Comparison of ENCODE assay signal across 8 cellular contexts in genomic region chr7:16753102-16753931, GRCh38. TPM values are rescaled to one million over a fixed set of nuclear protein-coding genes. Genes with fewer than 3 reads are reported as not detected.
DNase-seq lines count a peak whose midpoint lies in the region; ATAC-seq and TF ChIP-seq lines count a peak whose summit lies in the region.

TSPAN13 (plus strand) TSS chr7:16753755; CDS start chr7:16753968, 213 bp downstream.

- H3K9me3 ChIP-seq in DOHH2 (ENCODE audit: control insufficient read depth, insufficient read depth, low read length) (no peaks in the 10 kb centered on the region), body of pancreas (no peaks in the 10 kb centered on the region)

- H3K27me3 ChIP-seq in DOHH2 (ENCODE audit: control insufficient read depth, low read length): peaks cover 15% of the 10 kb centered on the region
- no peaks in the 10 kb centered on the region for H3K27me3 ChIP-seq in body of pancreas
- H3K27me3 ChIP-seq in rectal smooth muscle tissue (ENCODE audit: control insufficient read depth, insufficient read depth, low read length): peaks cover 2% of the 10 kb centered on the region

- H3K4me1 ChIP-seq in DOHH2 (ENCODE audit: control insufficient read depth, low read length): peaks cover 46% of the 10 kb centered on the region
- H3K4me1 ChIP-seq in body of pancreas: peaks cover 20% of the 10 kb centered on the region
- H3K4me1 ChIP-seq in rectal smooth muscle tissue (ENCODE audit: control insufficient read depth, insufficient read depth, low read length): no peaks in the 10 kb centered on the region

- peak within 1 kb of the TSS; percentile 81 for H3K4me3 Mint-ChIP-seq in T-helper 1 cell treated with Interleukin-12 subunit alpha and Interleukin-12 subunit beta and Interleukin-4 antibody, amounts not matched to agents 30 μg/mL and 1 μg/mL, for 36 hours

- H3K4me1 Mint-ChIP-seq in T-helper 1 cell treated with Interleukin-12 subunit alpha and Interleukin-12 subunit beta and Interleukin-4 antibody, amounts not matched to agents 30 μg/mL and 1 μg/mL, for 36 hours (ENCODE audit: low read depth): peaks cover 10% of the 10 kb centered on the region

- H3K9me3 Mint-ChIP-seq in T-helper 1 cell treated with Interleukin-12 subunit alpha and Interleukin-12 subunit beta and Interleukin-4 antibody, amounts not matched to agents 30 μg/mL and 1 μg/mL, for 36 hours: no peaks in the 10 kb centered on the region

- H4K20me1 ChIP-seq in DOHH2 (ENCODE audit: control insufficient read depth, insufficient read depth, low read depth, low read length): no peaks in the 10 kb centered on the region

- TF ChIP-seq POLR2A in body of pancreas (IDR thresholded peaks at IDR 0.05): peak; percentile 63 to 91 (median 74)

- peaks cover 46% of the 10 kb centered on the region for H3K27me3 Mint-ChIP-seq in T-helper 1 cell treated with Interleukin-12 subunit alpha and Interleukin-12 subunit beta and Interleukin-4 antibody, amounts not matched to agents 30 μg/mL and 1 μg/mL, for 36 hours (ENCODE audit: low read depth)

- H3K79me2 ChIP-seq in DOHH2 (ENCODE audit: control insufficient read depth, low read length): peaks cover 6% of the 10 kb centered on the region; the same call in 1 of the 2 replicates

- 3 to 4% methylated on average over 37 to 47 of the region's 48 CpGs for WGBS in body of pancreas, 2 donors

- no peak within 1 kb of the TSS for H3K27ac Mint-ChIP-seq in T-helper 1 cell treated with Interleukin-12 subunit alpha and Interleukin-12 subunit beta and Interleukin-4 antibody, amounts not matched to agents 30 μg/mL and 1 μg/mL, for 36 hours

- no peak for TF ChIP-seq CTCF in DOHH2 (IDR thresholded peaks at IDR 0.05; ENCODE audit: low read depth, low read length, poor library complexity, severe bottlenecking)
- TF ChIP-seq CTCF in body of pancreas (IDR thresholded peaks at IDR 0.05): no peak

- H3K27ac ChIP-seq in DOHH2 (ENCODE audit: low read depth, low read length) (peak within 1 kb of the TSS; percentile 7; the same call in 1 of the 2 replicates), body of pancreas (peak within 1 kb of the TSS; percentile 87 to 93 (median 88)), rectal smooth muscle tissue (ENCODE audit: low read depth, low read length) (no peak within 1 kb of the TSS)

- H3K9ac ChIP-seq in rectal smooth muscle tissue (ENCODE audit: low read length): no peak within 1 kb of the TSS

- DNase-seq in NCI-H1694 treated with DMSO at 0.1 percent for 48 hours (lab: John Stamatoyannopoulos, UW): peak; percentile 84
- peak; percentile 95 to 97 (median 96) for DNase-seq in body of pancreas
- DNase-seq in hypothalamus (lab: John Stamatoyannopoulos, UW): peak in 44 of 51 donors; percentile 8 to 85 (median 42)
- DNase-seq in middle frontal gyrus (ENCODE audit: extremely low spot score, low spot score): no peak

- H3K4me3 ChIP-seq in DOHH2 (ENCODE audit: low read length) (peak within 1 kb of the TSS; percentile 85), body of pancreas (peak within 1 kb of the TSS; percentile 92 to 99), rectal smooth muscle tissue (ENCODE audit: low read length) (peak within 1 kb of the TSS; percentile 78)

- no peaks in the 10 kb centered on the region for H3K9me2 ChIP-seq in DOHH2 (replicated peaks; ENCODE audit: control insufficient read depth, low read length)

- peak within 1 kb of the TSS; percentile 91 for H3K4me2 ChIP-seq in DOHH2 (ENCODE audit: low read length)

- H3K36me3 ChIP-seq in DOHH2 (ENCODE audit: control insufficient read depth, low read length) (no peaks in the 10 kb centered on the region), body of pancreas (replicated peaks in 1 of 2; ENCODE audit: insufficient read depth in 1 of 2, low read depth in 2 of 2) (no peaks in the 10 kb centered on the region), rectal smooth muscle tissue (ENCODE audit: control insufficient read depth, insufficient read depth, low read length) (no peaks in the 10 kb centered on the region)

- H3K36me3 Mint-ChIP-seq in T-helper 1 cell treated with Interleukin-12 subunit alpha and Interleukin-12 subunit beta and Interleukin-4 antibody, amounts not matched to agents 30 μg/mL and 1 μg/mL, for 36 hours (ENCODE audit: low read depth): no peaks in the 10 kb centered on the region

- intact Hi-C loops in body of pancreas (cut with DNase I): no loop called here

- ATAC-seq in HG02642 (IDR thresholded peaks at IDR 0.05; ENCODE audit: poor library complexity, unreplicated experiment) (peak; percentile 85), body of pancreas (peak; percentile 97)

- H3F3A ChIP-seq in DOHH2 (ENCODE audit: control insufficient read depth, insufficient read depth): peaks cover 26% of the 10 kb centered on the region

RNA-seq across cellular contexts. Expression of gene TSPAN13, which starts in this region (rescaled TPM):
- total RNA-seq in body of pancreas: 10 to 100 TPM; 24.7 to 50.8 TPM
